ENCODE assay signal across 13 cellular contexts in the genomic region with DNA sequence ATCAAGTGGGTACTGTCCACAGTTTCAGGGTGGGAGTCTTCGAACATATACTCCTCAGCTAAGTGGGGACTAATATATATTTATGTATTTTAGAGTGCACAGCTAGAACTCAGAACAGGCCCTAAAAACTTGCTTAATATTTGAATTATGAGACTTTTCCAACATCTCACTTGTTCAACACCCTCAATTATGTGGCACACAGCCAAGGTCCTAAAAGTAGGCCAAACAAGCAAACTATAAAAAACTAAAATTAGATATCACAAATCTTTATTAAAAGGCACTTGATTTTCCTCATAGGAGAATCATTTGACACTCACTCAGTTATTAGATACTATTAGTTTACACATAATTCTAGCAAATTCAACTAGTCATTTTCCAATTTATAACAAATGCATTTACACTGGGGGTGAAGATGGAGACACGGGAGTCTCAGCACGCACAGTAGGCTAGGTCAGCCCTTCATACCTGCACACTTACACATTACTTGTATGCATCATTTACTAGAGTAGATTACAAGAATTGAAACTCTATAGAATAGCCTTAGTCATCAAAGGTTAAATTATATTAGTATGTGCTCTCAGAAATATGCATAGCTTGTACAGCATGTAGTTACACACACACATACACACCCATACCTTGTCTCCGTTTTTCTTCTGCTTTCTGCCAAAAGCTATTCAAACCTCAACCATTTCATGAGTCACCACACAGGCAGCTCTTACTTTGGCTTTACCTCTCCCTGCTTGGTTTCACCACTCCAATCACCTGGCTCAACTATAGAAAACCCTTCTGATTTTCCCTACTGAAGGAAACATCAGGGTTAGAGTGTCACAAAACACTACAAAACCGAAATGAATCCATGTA.
A peak's percentile ranks its signal among the peaks of the same experiment; 100 is the strongest.
DNase-seq lines count a peak whose midpoint lies in the region; ATAC-seq lines count a peak whose summit lies in the region.
"Had no signal": no experiment of that assay in that cellular context is flagged by ENCODE, and none has a peak within 500 bp of the region (broad histone marks: within the 10 kb centered on the region; RNA-seq: fewer than 3 reads in every experiment).

No MANE protein-coding gene starts in this region.

- peak overlapping the region; percentile 52 for H3K4me3 ChIP-seq in ACC112 (ENCODE audit: low read depth, low read length)
- H3K4me3 ChIP-seq in mesenchymal stem cell (ENCODE audit: insufficient read depth in 1 of 2, low read depth in 1 of 2, low read length in 2 of 2) = no peak overlapping the region
- H3K4me3 ChIP-seq: neural progenitor cell had no signal

- H3K18ac ChIP-seq in mesenchymal stem cell (ENCODE audit: low read depth in 1 of 2, low read length in 2 of 2) = no peak overlapping the region

- H4K8ac ChIP-seq in mesenchymal stem cell (ENCODE audit: low read length) = peak overlapping the region; percentile 41

- no peak overlapping the region for H2AK5ac ChIP-seq in mesenchymal stem cell (ENCODE audit: low read length, severe bottlenecking)

- peaks cover 4% of the 10 kb centered on the region for H3K79me2 ChIP-seq in ACC112 (ENCODE audit: control insufficient read depth, insufficient read depth, low read length, unreplicated experiment)

- ATAC-seq in GM18858 (IDR thresholded peaks at IDR 0.05; ENCODE audit: unreplicated experiment) = no peak
- ATAC-seq in GM21367 (IDR thresholded peaks at IDR 0.05; ENCODE audit: unreplicated experiment) = no peak
- no peak for ATAC-seq in GM18873 (IDR thresholded peaks at IDR 0.05; ENCODE audit: low FRiP score, unreplicated experiment)
- ATAC-seq: T-cell had no signal

- H3K9me3 ChIP-seq in mesenchymal stem cell (ENCODE audit: control insufficient read depth, low read length) = no peaks in the 10 kb centered on the region

- no peaks in the 10 kb centered on the region for H3K36me3 ChIP-seq in ACC112 (ENCODE audit: insufficient read depth, low read length)
- no peaks in the 10 kb centered on the region for H3K36me3 ChIP-seq in mesenchymal stem cell (ENCODE audit: control insufficient read depth in 1 of 2, insufficient read depth in 2 of 2, low read depth in 1 of 2, low read length in 2 of 2)
- H3K36me3 ChIP-seq: neural progenitor cell had no signal

- H3K79me1 ChIP-seq in mesenchymal stem cell (replicated peaks; ENCODE audit: low read length, poor library complexity, severe bottlenecking) = no peaks in the 10 kb centered on the region

- H3K4ac ChIP-seq in mesenchymal stem cell (ENCODE audit: low read depth in 1 of 2, low read length in 2 of 2) = no peak overlapping the region

- H2BK12ac ChIP-seq in mesenchymal stem cell (ENCODE audit: low read length in 2 of 2) = no peak overlapping the region

- H2BK15ac ChIP-seq in mesenchymal stem cell (ENCODE audit: low read depth, poor library complexity, severe bottlenecking) = no peak overlapping the region

- peaks cover 60% of the 10 kb centered on the region for H3K4me1 ChIP-seq in ACC112 (ENCODE audit: control insufficient read depth, insufficient read depth, low read length, unreplicated experiment)
- H3K4me1 ChIP-seq in mesenchymal stem cell (ENCODE audit: control insufficient read depth, insufficient read depth, low read depth, low read length) = peaks cover 2% of the 10 kb centered on the region
- H3K4me1 ChIP-seq: neural progenitor cell had no signal

- peak overlapping the region; percentile 23; the same call in 1 of the 2 replicates for H3K27ac ChIP-seq in ACC112 (ENCODE audit: low read depth, low read length)
- H3K27ac ChIP-seq in mesenchymal stem cell (ENCODE audit: low read length, poor library complexity, severe bottlenecking) = peak overlapping the region; percentile 37
- H3K27ac ChIP-seq: neural progenitor cell had no signal

- H4K91ac ChIP-seq in mesenchymal stem cell (ENCODE audit: low read length) = no peak overlapping the region

- H2BK120ac ChIP-seq in mesenchymal stem cell (ENCODE audit: low read depth, low read length) = no peak overlapping the region

- no peaks in the 10 kb centered on the region for H3K27me3 ChIP-seq in ACC112 (ENCODE audit: insufficient read depth, low read length)
- H3K27me3 ChIP-seq in mesenchymal stem cell (ENCODE audit: control insufficient read depth in 1 of 2, insufficient read depth in 1 of 2, low read length in 2 of 2) = no peaks in the 10 kb centered on the region
- H3K27me3 ChIP-seq: neural progenitor cell had no signal

- DNase-seq in HK-2 (ENCODE audit: unreplicated experiment) (peak; percentile 13), astrocyte of the hippocampus (ENCODE audit: low read depth, low spot score) (peak; percentile 85), mesenchymal stem cell (peak; percentile 44), DMS79 treated with DMSO at 0.1 percent for 48 hours (lab: John Stamatoyannopoulos, UW) (no peak)
- DNase-seq: activated effector memory CD4-positive, alpha-beta T cell treated with anti-CD3 and anti-CD28 coated beads, Interleukin-2, amount 50 U/mL, for 16 hours; CD4-positive, CD25-positive, alpha-beta regulatory T cell; NCI-H1092 treated with DMSO at 0.1 percent for 48 hours; T-cell had no signal

- no peak overlapping the region for H3K14ac ChIP-seq in mesenchymal stem cell (ENCODE audit: low read length in 2 of 2)

- no peak overlapping the region for H3K23ac ChIP-seq in mesenchymal stem cell (ENCODE audit: low read length in 2 of 2)

- no peak overlapping the region for H2BK5ac ChIP-seq in mesenchymal stem cell (ENCODE audit: low read depth, low read length, poor library complexity, severe bottlenecking)

- 23% methylated on average over 1 of the region's 5 CpGs for WGBS in mesenchymal stem cell

- H2AFZ ChIP-seq in ACC112 (ENCODE audit: low read length, unreplicated experiment) (peak overlapping the region; percentile 36), mesenchymal stem cell (ENCODE audit: low read depth, low read length) (no peak overlapping the region)
- H2AFZ ChIP-seq: neural progenitor cell had no signal

- peak overlapping the region; percentile 5 for H3K9ac ChIP-seq in mesenchymal stem cell (ENCODE audit: low read length)
- H3K9ac ChIP-seq: neural progenitor cell had no signal

- H3K4me2 ChIP-seq in mesenchymal stem cell (ENCODE audit: low read length, poor library complexity, severe bottlenecking) = no peak overlapping the region
- H3K4me2 ChIP-seq: neural progenitor cell had no signal
